In genomic region chr4:95445251-95445650, GRCh38 we compare ENCODE assay signal across 1 cellular context.
TF ChIP-seq lines count a peak whose summit lies in the region.

No MANE protein-coding gene starts in this region.

TF ChIP-seq in HepG2, 621 proteins besides CTCF, POLR2A, EP300 and RAD21 (continued from another document):
- TF ChIP-seq ZNF318 (CRISPR knock-in tag; IDR thresholded peaks at IDR 0.05) (no peak), ZNF124 (CRISPR knock-in tag; IDR thresholded peaks at IDR 0.05) (no peak), ZNF235 (CRISPR knock-in tag; IDR thresholded peaks at IDR 0.05; ENCODE audit: borderline replicate concordance) (no peak), PAF1 (CRISPR knock-in tag; IDR thresholded peaks at IDR 0.05) (no peak), AHR (CRISPR knock-in tag; IDR thresholded peaks at IDR 0.05) (no peak)
- TF ChIP-seq, protein P1, sequence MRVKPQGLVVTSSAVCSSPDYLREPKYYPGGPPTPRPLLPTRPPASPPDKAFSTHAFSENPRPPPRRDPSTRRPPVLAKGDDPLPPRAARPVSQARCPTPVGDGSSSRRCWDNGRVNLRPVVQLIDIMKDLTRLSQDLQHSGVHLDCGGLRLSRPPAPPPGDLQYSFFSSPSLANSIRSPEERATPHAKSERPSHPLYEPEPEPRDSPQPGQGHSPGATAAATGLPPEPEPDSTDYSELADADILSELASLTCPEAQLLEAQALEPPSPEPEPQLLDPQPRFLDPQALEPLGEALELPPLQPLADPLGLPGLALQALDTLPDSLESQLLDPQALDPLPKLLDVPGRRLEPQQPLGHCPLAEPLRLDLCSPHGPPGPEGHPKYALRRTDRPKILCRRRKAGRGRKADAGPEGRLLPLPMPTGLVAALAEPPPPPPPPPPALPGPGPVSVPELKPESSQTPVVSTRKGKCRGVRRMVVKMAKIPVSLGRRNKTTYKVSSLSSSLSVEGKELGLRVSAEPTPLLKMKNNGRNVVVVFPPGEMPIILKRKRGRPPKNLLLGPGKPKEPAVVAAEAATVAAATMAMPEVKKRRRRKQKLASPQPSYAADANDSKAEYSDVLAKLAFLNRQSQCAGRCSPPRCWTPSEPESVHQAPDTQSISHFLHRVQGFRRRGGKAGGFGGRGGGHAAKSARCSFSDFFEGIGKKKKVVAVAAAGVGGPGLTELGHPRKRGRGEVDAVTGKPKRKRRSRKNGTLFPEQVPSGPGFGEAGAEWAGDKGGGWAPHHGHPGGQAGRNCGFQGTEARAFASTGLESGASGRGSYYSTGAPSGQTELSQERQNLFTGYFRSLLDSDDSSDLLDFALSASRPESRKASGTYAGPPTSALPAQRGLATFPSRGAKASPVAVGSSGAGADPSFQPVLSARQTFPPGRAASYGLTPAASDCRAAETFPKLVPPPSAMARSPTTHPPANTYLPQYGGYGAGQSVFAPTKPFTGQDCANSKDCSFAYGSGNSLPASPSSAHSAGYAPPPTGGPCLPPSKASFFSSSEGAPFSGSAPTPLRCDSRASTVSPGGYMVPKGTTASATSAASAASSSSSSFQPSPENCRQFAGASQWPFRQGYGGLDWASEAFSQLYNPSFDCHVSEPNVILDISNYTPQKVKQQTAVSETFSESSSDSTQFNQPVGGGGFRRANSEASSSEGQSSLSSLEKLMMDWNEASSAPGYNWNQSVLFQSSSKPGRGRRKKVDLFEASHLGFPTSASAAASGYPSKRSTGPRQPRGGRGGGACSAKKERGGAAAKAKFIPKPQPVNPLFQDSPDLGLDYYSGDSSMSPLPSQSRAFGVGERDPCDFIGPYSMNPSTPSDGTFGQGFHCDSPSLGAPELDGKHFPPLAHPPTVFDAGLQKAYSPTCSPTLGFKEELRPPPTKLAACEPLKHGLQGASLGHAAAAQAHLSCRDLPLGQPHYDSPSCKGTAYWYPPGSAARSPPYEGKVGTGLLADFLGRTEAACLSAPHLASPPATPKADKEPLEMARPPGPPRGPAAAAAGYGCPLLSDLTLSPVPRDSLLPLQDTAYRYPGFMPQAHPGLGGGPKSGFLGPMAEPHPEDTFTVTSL (CRISPR knock-in tag; IDR thresholded peaks at IDR 0.05; ENCODE audit: borderline replicate concordance), result no peak
